Comparison of ENCODE assay signal across 1 cellular context in the genomic region with DNA sequence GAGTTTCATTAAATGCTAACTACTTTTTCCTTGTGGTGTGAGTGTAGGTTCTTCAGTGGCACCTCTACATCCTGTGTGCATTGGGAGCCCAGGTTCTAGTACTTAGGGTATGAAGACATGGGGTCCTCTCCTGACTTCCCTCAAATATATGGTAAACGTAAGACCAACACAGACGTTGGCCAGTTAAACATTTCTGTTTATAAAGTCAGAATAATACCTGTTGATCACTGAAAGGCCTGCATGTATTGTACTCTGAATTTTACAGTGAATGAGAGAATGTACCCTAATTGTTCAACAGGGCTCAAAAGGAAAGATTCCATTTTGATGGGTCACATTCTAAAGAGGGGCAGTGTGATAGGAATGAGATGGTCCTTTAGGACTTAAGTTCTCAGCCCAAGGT.
TF ChIP-seq lines count a peak whose summit lies in the region.

No MANE protein-coding gene starts in this region.

TF ChIP-seq in A549, 52 proteins besides CTCF, POLR2A, EP300 and RAD21 (continued from another document):
- no peak for TF ChIP-seq KDM5A (IDR thresholded peaks at IDR 0.05)
- TF ChIP-seq ZC3H11A (IDR thresholded peaks at IDR 0.05), result no peak
- TF ChIP-seq PHF8 (IDR thresholded peaks at IDR 0.05; ENCODE audit: borderline replicate concordance, low read depth), result no peak
- TF ChIP-seq HDAC2 (IDR thresholded peaks at IDR 0.05), result no peak
- TF ChIP-seq PBX3 (IDR thresholded peaks at IDR 0.05), result no peak
- TF ChIP-seq ZFP36 (IDR thresholded peaks at IDR 0.05; ENCODE audit: borderline replicate concordance, partially characterized antibody), result no peak
TF ChIP-seq in A549: peak in this region for 0.
